ENCODE assay signal across 20 cellular contexts in genomic region chr6:135104199-135104598, GRCh38.
"Had no signal": no experiment of that assay in that cellular context is flagged by ENCODE, and none has a peak within 500 bp of the region (broad histone marks: within the 10 kb centered on the region; RNA-seq: fewer than 3 reads in every experiment).

No MANE protein-coding gene starts in this region.

- H3K4me1 Mint-ChIP-seq: brain had no signal

- H3K36me3 Mint-ChIP-seq: brain, natural killer cell had no signal

- H3K4me3 Mint-ChIP-seq: activated B cell treated with CpG ODN at 0.5 μM for 24 hours; activated CD4-positive, alpha-beta T cell treated with anti-CD3 and anti-CD28 coated beads, Interleukin-2, amount 10 ng/mL, durations not matched to agents 24 days and 14 days; brain; natural killer cell had no signal

- H3K9me3 Mint-ChIP-seq: activated B cell treated with CpG ODN at 0.5 μM for 24 hours, brain, natural killer cell had no signal

- H3K27ac ChIP-seq: esophagus squamous epithelium, left lung, neutrophil, parathyroid adenoma, sigmoid colon, thoracic aorta had no signal

- H3K9me3 ChIP-seq: esophagus squamous epithelium, left lung, neutrophil, sigmoid colon, spleen, thoracic aorta had no signal

- DNase-seq: activated B cell treated with CpG ODN at 0.5 μM for 24 hours; activated CD4-positive, alpha-beta T cell treated with anti-CD3 and anti-CD28 coated beads, Interleukin-2, amount 10 ng/mL, durations not matched to agents 24 days and 14 days; activated naive CD4-positive, alpha-beta T cell; activated T-cell treated with anti-CD3 and anti-CD28 coated beads for 4 hours; amygdala; cortex of kidney; effector CD8-positive, alpha-beta T cell; esophagus squamous epithelium; hypothalamus; kidney; left lung; mammary epithelial cell; natural killer cell; sigmoid colon; spleen had no signal

- H3K27me3 ChIP-seq: esophagus squamous epithelium, left lung, neutrophil, sigmoid colon, spleen had no signal

- H3K79me2 ChIP-seq: parathyroid adenoma had no signal

- H3K4me3 ChIP-seq: esophagus squamous epithelium, left lung, sigmoid colon, spleen, thoracic aorta had no signal

- H3K9ac ChIP-seq: parathyroid adenoma had no signal

- H2AFZ ChIP-seq: parathyroid adenoma had no signal

- ATAC-seq: left lung, natural killer cell had no signal

- H3K27me3 Mint-ChIP-seq: activated B cell treated with CpG ODN at 0.5 μM for 24 hours; activated CD4-positive, alpha-beta T cell treated with anti-CD3 and anti-CD28 coated beads, Interleukin-2, amount 10 ng/mL, durations not matched to agents 24 days and 14 days; brain had no signal

- H3K4me1 ChIP-seq: esophagus squamous epithelium, left lung, parathyroid adenoma, sigmoid colon had no signal

- H3K27ac Mint-ChIP-seq: activated B cell treated with CpG ODN at 0.5 μM for 24 hours, brain, natural killer cell had no signal

- FAIRE-seq: endothelial cell of umbilical vein, kidney had no signal

- H3K36me3 ChIP-seq: esophagus squamous epithelium, left lung, neutrophil, sigmoid colon, spleen, thoracic aorta had no signal
